Comparison of ENCODE assay signal across 8 cellular contexts in the genomic region with DNA sequence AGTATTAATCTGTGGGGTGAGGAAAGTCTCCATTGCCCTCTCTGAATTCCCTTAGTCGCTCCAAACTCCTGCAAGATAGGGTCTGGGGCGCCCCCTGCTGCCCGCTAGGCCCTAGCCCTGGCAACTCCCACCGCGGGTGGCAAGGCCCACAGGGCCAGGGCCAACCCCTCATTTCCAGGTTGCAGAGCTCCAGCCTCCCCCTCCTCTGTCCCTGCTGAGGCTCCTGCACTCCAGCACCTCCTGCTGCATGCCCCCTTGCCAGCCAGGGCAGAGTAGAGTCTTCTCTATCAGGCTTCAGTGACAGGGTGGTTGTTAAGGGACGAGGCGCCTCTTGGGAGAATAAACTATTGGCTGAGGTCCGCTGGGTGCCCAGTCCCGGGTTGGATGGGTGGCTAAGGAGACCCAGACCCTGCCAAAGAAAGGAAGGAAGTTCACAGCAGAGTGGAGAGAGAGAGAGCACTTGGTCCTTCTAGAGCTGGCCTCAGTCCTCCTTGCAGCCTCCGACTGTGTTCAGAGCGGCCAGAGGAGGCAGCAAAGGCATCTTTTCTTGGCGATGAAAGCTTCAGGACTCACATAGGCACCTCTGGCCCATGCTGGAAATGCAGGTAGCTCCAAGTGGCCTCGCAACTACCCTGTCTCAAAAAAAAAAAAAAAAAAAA.
DNase-seq lines count a peak whose midpoint lies in the region; ATAC-seq lines count a peak whose summit lies in the region.

No MANE protein-coding gene starts in this region.

- peak; percentile 14 to 43 for DNase-seq in NCI-H187 (lab: John Stamatoyannopoulos, UW)
- no peak for DNase-seq in NCI-H187 treated with DMSO at 0.1 percent for 48 hours (lab: John Stamatoyannopoulos, UW)
- DNase-seq in NCI-H226, result peak; percentile 64
- DNase-seq in activated CD4-positive, CD25-positive, alpha-beta regulatory T cell (lab: John Stamatoyannopoulos, UW), result peak; percentile 62 to 81 (median 70)
- peak in 52 of 61 donors; percentile 19 to 73 (median 48) for DNase-seq in caudate nucleus (lab: John Stamatoyannopoulos, UW)
- DNase-seq in kidney glomerular epithelial cell (lab: John Stamatoyannopoulos, UW), result peak; percentile 66
- peak; percentile 67 to 85 (median 78) for DNase-seq in stimulated activated CD4-positive, alpha-beta T cell treated with anti-CD3 and anti-CD28 coated beads, Interleukin-1b, Interleukin-23, amount 100 ng/mL, for 24 hours (ENCODE audit: low read depth in 4 of 4, low spot score in 1 of 4)

- ATAC-seq in HG02870 (IDR thresholded peaks at IDR 0.05; ENCODE audit: unreplicated experiment), result peak; percentile 79

- no peak overlapping the region for H3K27ac ChIP-seq in caudate nucleus (ENCODE audit: low read depth, low read length)
